In the genomic region with DNA sequence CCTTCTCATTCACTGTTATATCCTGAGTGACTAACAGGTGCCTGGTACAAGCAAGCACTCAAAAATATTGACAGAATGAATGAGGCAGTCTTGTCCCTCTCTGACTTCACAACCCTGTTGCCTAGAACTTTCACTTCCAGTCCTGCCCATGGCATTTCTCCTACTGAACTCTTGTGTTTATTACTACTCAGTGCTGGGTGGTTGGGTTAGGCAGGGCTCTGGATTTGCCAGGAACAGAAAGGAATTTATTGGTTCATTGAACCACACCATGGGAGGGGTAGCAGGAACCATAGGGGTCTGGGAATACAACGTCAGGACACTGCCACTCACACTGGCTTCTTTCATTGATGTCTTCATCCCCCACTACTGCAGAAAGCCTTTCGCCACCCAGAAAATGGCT, we compare ENCODE assay signal across 11 cellular contexts. TPM values are rescaled to one million over a fixed set of nuclear protein-coding genes. Genes with fewer than 3 reads are reported as not detected.
A peak's percentile ranks its signal among the peaks of the same experiment; 100 is the strongest.
DNase-seq lines count a peak whose midpoint lies in the region; ATAC-seq, FAIRE-seq and TF ChIP-seq lines count a peak whose summit lies in the region.
"Had no signal": no experiment of that assay in that cellular context is flagged by ENCODE, and none has a peak within 500 bp of the region (broad histone marks: within the 10 kb centered on the region; RNA-seq: fewer than 3 reads in every experiment).

No MANE protein-coding gene starts in this region.

- peak overlapping the region; percentile 24 to 60 for H3K9ac ChIP-seq in mucosa of rectum (ENCODE audit: low read depth in 1 of 2, low read length in 2 of 2)

- no peaks in the 10 kb centered on the region for H3K36me3 ChIP-seq in heart left ventricle
- H3K36me3 ChIP-seq in bronchial epithelial cell (ENCODE audit: control insufficient read depth, insufficient read depth, low read length): no peaks in the 10 kb centered on the region
- no peaks in the 10 kb centered on the region for H3K36me3 ChIP-seq in mucosa of rectum (ENCODE audit: control insufficient read depth in 2 of 2, insufficient read depth in 2 of 2, low read length in 2 of 2)
- no peaks in the 10 kb centered on the region for H3K36me3 ChIP-seq in upper lobe of right lung

- no peak for TF ChIP-seq POLR2A in heart left ventricle (IDR thresholded peaks at IDR 0.05)

- 77 to 94% (median 86%) methylated on average over 2 of the region's 2 CpGs for WGBS in heart left ventricle, 4 donors

- H3K27ac ChIP-seq in heart left ventricle (peak overlapping the region in 9 of 12 donors; percentile 28 to 85 (median 80)), mucosa of rectum (ENCODE audit: low read depth in 2 of 2, low read length in 2 of 2) (peak overlapping the region; percentile 90 to 93), upper lobe of right lung (peak overlapping the region; percentile 34)

- intact Hi-C loops in heart left ventricle (cut with DNase I) (no loop called here), Right ventricle myocardium inferior (cut with DNase I) (no loop called here), upper lobe of right lung (cut with DNase I) (no loop called here)

- H3K4me1 ChIP-seq in heart left ventricle (peaks cover 0 to 29% (median 9%) of the 10 kb centered on the region in 12 donors), mucosa of rectum (ENCODE audit: control insufficient read depth in 2 of 2, insufficient read depth in 2 of 2, low read length in 2 of 2) (peaks cover 45 to 59% of the 10 kb centered on the region in 2 donors), upper lobe of right lung (peaks cover 43% of the 10 kb centered on the region)

- H3K9me3 ChIP-seq in heart left ventricle (no peaks in the 10 kb centered on the region), mucosa of rectum (ENCODE audit: control insufficient read depth in 2 of 2, low read length in 2 of 2) (no peaks in the 10 kb centered on the region), upper lobe of right lung (no peaks in the 10 kb centered on the region)

- TF ChIP-seq CTCF in heart left ventricle (IDR thresholded peaks at IDR 0.05): no peak
- TF ChIP-seq CTCF in bronchial epithelial cell (IDR thresholded peaks at IDR 0.05; ENCODE audit: insufficient read depth, low read length, severe bottlenecking): no peak
- no peak for TF ChIP-seq CTCF in upper lobe of right lung (IDR thresholded peaks at IDR 0.05)

- no peak for DNase-seq in heart left ventricle
- DNase-seq in Right ventricle myocardium inferior (ENCODE audit: missing footprints): no peak
- DNase-seq in bronchial epithelial cell (ENCODE audit: low read depth): peak; percentile 36
- no peak for DNase-seq in upper lobe of right lung
- no peak for DNase-seq in COR-L47 (lab: John Stamatoyannopoulos, UW)
- DNase-seq in activated naive CD4-positive, alpha-beta T cell (lab: John Stamatoyannopoulos, UW): no peak
- DNase-seq: glutamatergic neuron; NCI-H2081 treated with DMSO at 0.1 percent for 48 hours; stimulated activated CD8-positive, alpha-beta memory T cell treated with anti-CD3 and anti-CD28 coated beads, Interleukin-4, amount 100 ng/mL, for 48 hours had no signal

- H3K4me3 ChIP-seq in heart left ventricle: no peak overlapping the region
- H3K4me3 ChIP-seq in bronchial epithelial cell (ENCODE audit: low read depth, low read length): no peak overlapping the region
- H3K4me3 ChIP-seq in mucosa of rectum (ENCODE audit: low read length in 2 of 2): no peak overlapping the region
- H3K4me3 ChIP-seq in upper lobe of right lung: no peak overlapping the region

- FAIRE-seq in bronchial epithelial cell (lab: Jason Lieb, UNC): no peak

- ATAC-seq in heart left ventricle (peak in 1 of 4 donors; percentile 2), Right ventricle myocardium inferior (no peak), upper lobe of right lung (peak; percentile 8), GM18498 (IDR thresholded peaks at IDR 0.05; ENCODE audit: unreplicated experiment) (no peak)

- H3K27me3 ChIP-seq in heart left ventricle (no peaks in the 10 kb centered on the region), bronchial epithelial cell (ENCODE audit: control insufficient read depth, insufficient read depth, low read length) (no peaks in the 10 kb centered on the region), mucosa of rectum (ENCODE audit: control insufficient read depth in 2 of 2, insufficient read depth in 2 of 2, low read length in 2 of 2) (no peaks in the 10 kb centered on the region), upper lobe of right lung (no peaks in the 10 kb centered on the region)

RNA-seq across cellular contexts. Expression of a gene that starts 41.9 kb away (rescaled TPM):
- 100 to 1,000 TPM in 1 of 9 donors, 10 to 100 TPM in 8; 14.8 to 105 (median 21.0) TPM for total RNA-seq in heart left ventricle
- polyA plus RNA-seq in heart left ventricle: 10 to 100 TPM; 13.8 to 36.3 TPM
- total RNA-seq in Right ventricle myocardium inferior: 27.7 TPM
- 90.6 and 156 TPM in 2 replicates for total RNA-seq in bronchial epithelial cell
- 48.7 TPM for total RNA-seq in upper lobe of right lung

RNA-seq across cellular contexts. Expression of a gene that starts 56.9 kb away (rescaled TPM):
- total RNA-seq in heart left ventricle: 1,000 to 10,000 TPM in 2 of 9 donors, 100 to 1,000 TPM in 7; 573 to 1,258 (median 787) TPM
- polyA plus RNA-seq in heart left ventricle: 100 to 1,000 TPM; 366 to 619 TPM
- total RNA-seq in Right ventricle myocardium inferior: 1,173 TPM
- 29.5 and 59.0 TPM in 2 replicates for total RNA-seq in bronchial epithelial cell
- total RNA-seq in upper lobe of right lung: 43.1 TPM

Comparison
In these comparisons a context has a peak if more than half of its experiments do, and no peak if none do; other contexts are left out.
1. H3K27ac ChIP-seq: peak in every context shown above with its lines; median percentile 92 in mucosa of rectum; 80 in heart left ventricle; 34 in upper lobe of right lung.